ENCODE assay signal across 8 cellular contexts in genomic region chr7:99325597-99326407, GRCh38. TPM values are rescaled to one million over a fixed set of nuclear protein-coding genes. Genes with fewer than 3 reads are reported as not detected.
A peak's percentile ranks its signal among the peaks of the same experiment; 100 is the strongest.
DNase-seq lines count a peak whose midpoint lies in the region; ATAC-seq, FAIRE-seq and TF ChIP-seq lines count a peak whose summit lies in the region.

Gene ARPC1A, plus strand, starts transcription at chr7:99325898. Its CDS starts 7,456 bp downstream, at chr7:99333354.

- H3K4me1 ChIP-seq in mammary epithelial cell (ENCODE audit: insufficient read depth, low read length) (peaks cover 33% of the 10 kb centered on the region), small intestine (ENCODE audit: control insufficient read depth in 2 of 2, insufficient read depth in 1 of 2, low read depth in 1 of 2, low read length in 1 of 2) (peaks cover 4 to 8% of the 10 kb centered on the region in 2 donors)

- CTCF ChIA-PET in mammary epithelial cell (lab: Charles Lee; ENCODE audit: low non-redundant PET), result interaction anchor here (0.6 kb wide), 1 partner anchor 15 kb away, joined by 5 read pairs; no protein-coding TSS in a partner anchor

- H3K9me3 ChIP-seq in mammary epithelial cell (replicated peaks; ENCODE audit: insufficient read depth, low read length), result no peaks in the 10 kb centered on the region
- no peaks in the 10 kb centered on the region for H3K9me3 ChIP-seq in small intestine (ENCODE audit: control insufficient read depth, low read depth)

- in situ Hi-C loops in mammary epithelial cell (cut with MboI; ENCODE audit: low sequenced_read_pairs in 2 of 2), result loop anchor here in 1 of 2 donors (5.0 kb wide), 1 partner anchor 284 kb away; no protein-coding TSS in a partner anchor

- peak within 1 kb of the TSS; percentile 84 for H3K4me2 ChIP-seq in mammary epithelial cell (ENCODE audit: insufficient read depth, low read depth, low read length)

- H2AFZ ChIP-seq in mammary epithelial cell (ENCODE audit: low read depth, low read length), result peak within 1 kb of the TSS; percentile 87

- dilution Hi-C loops in mammary epithelial cell (cut with HindIII; ENCODE audit: low sequenced_read_pairs), result no loop called here

- intact Hi-C loops in mammary epithelial cell (cut with micrococcal nuclease), result no loop called here

- H3K27ac ChIP-seq in mammary epithelial cell (ENCODE audit: insufficient read depth, low read depth, low read length) (peak within 1 kb of the TSS; percentile 79), small intestine (ENCODE audit: low read depth in 1 of 2, low read length in 1 of 2) (peak within 1 kb of the TSS; percentile 87 to 88)

- H4K20me1 ChIP-seq in mammary epithelial cell (ENCODE audit: insufficient read depth, low read length), result no peaks in the 10 kb centered on the region

- H3K27me3 ChIP-seq in mammary epithelial cell (ENCODE audit: insufficient read depth, low read length), result no peaks in the 10 kb centered on the region
- H3K27me3 ChIP-seq in small intestine (ENCODE audit: control insufficient read depth in 2 of 2, insufficient read depth in 2 of 2, low read length in 2 of 2), result no peaks in the 10 kb centered on the region

- TF ChIP-seq CTCF in WI38 (IDR thresholded peaks at IDR 0.05; ENCODE audit: low read depth, low read length) (no peak), mammary epithelial cell (conservative IDR thresholded peaks at IDR 0.05 in 1 of 2, IDR thresholded peaks at IDR 0.05 in 1 of 2; ENCODE audit: extremely low read depth in 1 of 2, insufficient read depth in 1 of 2, low read depth in 1 of 2, low read length in 2 of 2) (peak in 1 of 2 donors; percentile 35)

- peak within 1 kb of the TSS; percentile 90 for H3K9ac ChIP-seq in mammary epithelial cell (ENCODE audit: insufficient read depth, low read length)

- DNase-seq in AG08395 (ENCODE audit: low spot score) (peak; percentile 99), NCI-H2227 treated with DMSO at 0.1 percent for 48 hours (lab: John Stamatoyannopoulos, UW) (peak; percentile 94), mammary epithelial cell (peak; percentile 92), iPS-NIHi11 (ENCODE audit: low spot score) (peak; percentile 98), small intestine (peak; percentile 94)

- no peak for FAIRE-seq in small intestine (lab: Jason Lieb, UNC)

- 2% methylated on average over 14 of the region's 82 CpGs for WGBS in mammary epithelial cell (ENCODE audit: low coverage, missing lambda C conversion rate)
- 0% methylated on average over 51 to 82 of the region's 82 CpGs for WGBS in small intestine, 3 donors

- H3K36me3 ChIP-seq in mammary epithelial cell (ENCODE audit: insufficient read depth, low read length) (no peaks in the 10 kb centered on the region), small intestine (ENCODE audit: control insufficient read depth in 2 of 2, insufficient read depth in 2 of 2, low read length in 2 of 2) (no peaks in the 10 kb centered on the region)

- H3K79me2 ChIP-seq in mammary epithelial cell (ENCODE audit: insufficient read depth, low read length), result peaks cover 58% of the 10 kb centered on the region

- peak; percentile 91 for ATAC-seq in GM18909 (IDR thresholded peaks at IDR 0.05; ENCODE audit: poor library complexity, unreplicated experiment)
- peak; percentile 87 for ATAC-seq in HG03159 (IDR thresholded peaks at IDR 0.05; ENCODE audit: unreplicated experiment)

- BruUV-seq in mammary epithelial cell (replicated peaks; lab: Mats Ljungman, UMichigan), result TSS peak; percentile 39

- peak within 1 kb of the TSS; percentile 99 for H3K4me3 ChIP-seq in WI38 (ENCODE audit: low read depth, low read length)
- H3K4me3 ChIP-seq in mammary epithelial cell (replicated peaks in 1 of 3; ENCODE audit: insufficient read depth in 1 of 3, low read depth in 2 of 3, low read length in 3 of 3), result peak within 1 kb of the TSS; percentile 66 to 85 (median 76)
- peak within 1 kb of the TSS; percentile 94 to 97 for H3K4me3 ChIP-seq in small intestine (ENCODE audit: low read depth in 1 of 2, low read length in 2 of 2)

RNA-seq across cellular contexts. Expression of gene ARPC1A, which starts in this region (rescaled TPM):
- total RNA-seq in mammary epithelial cell, result 100 to 1,000 TPM; 177 to 218 TPM
- polyA plus RNA-seq in mammary epithelial cell, result 249 TPM
- 373 TPM for polyA minus RNA-seq in mammary epithelial cell
- 100 to 1,000 TPM; 216 to 407 (median 310) TPM for polyA plus RNA-seq in small intestine

Comparison
In these comparisons a context has a peak if more than half of its experiments do, and no peak if none do; other contexts are left out.
1. Peak in every context shown above with its lines: DNase-seq, ATAC-seq, H3K4me3 ChIP-seq and H3K27ac ChIP-seq.